In genomic region chr10:22429146-22429545, GRCh38 we compare ENCODE assay signal across 1 cellular context.
TF ChIP-seq lines count a peak whose summit lies in the region.

No MANE protein-coding gene starts in this region.

TF ChIP-seq in HEK293, 187 proteins besides CTCF, POLR2A, EP300 and RAD21 (continued from another document):
- TF ChIP-seq ZNF600 (tag by site-specific recombination; IDR thresholded peaks at IDR 0.05): no peak
- peak; percentile 80; the same call in 1 of the 2 replicates for TF ChIP-seq BCL11A (tag by site-specific recombination; IDR thresholded peaks at IDR 0.05; ENCODE audit: low read depth)
- no peak for TF ChIP-seq ZNF350 (tag by site-specific recombination; IDR thresholded peaks at IDR 0.05)
- TF ChIP-seq PRDM2 (tag by site-specific recombination; IDR thresholded peaks at IDR 0.05; ENCODE audit: borderline replicate concordance): no peak
- peak; percentile 57; the same call in 1 of the 2 replicates for TF ChIP-seq KLF8 (tag by site-specific recombination; IDR thresholded peaks at IDR 0.05)
- peak; percentile 66; the same call in 1 of the 2 replicates for TF ChIP-seq KLF10 (tag by site-specific recombination; IDR thresholded peaks at IDR 0.05)
- TF ChIP-seq SP7 (tag by site-specific recombination; IDR thresholded peaks at IDR 0.05): peak; percentile 87
- TF ChIP-seq ZNF354C (tag by site-specific recombination; IDR thresholded peaks at IDR 0.05; ENCODE audit: borderline replicate concordance, low read depth): no peak
- TF ChIP-seq ZNF324 (tag by site-specific recombination; IDR thresholded peaks at IDR 0.05): no peak
- TF ChIP-seq ZNF48 (tag by site-specific recombination; IDR thresholded peaks at IDR 0.05): no peak
- no peak for TF ChIP-seq ZSCAN23 (tag by site-specific recombination; IDR thresholded peaks at IDR 0.05)
- no peak for TF ChIP-seq ZSCAN16 (tag by site-specific recombination; IDR thresholded peaks at IDR 0.05)
- no peak for TF ChIP-seq ZNF26 (tag by site-specific recombination; IDR thresholded peaks at IDR 0.05)
- TF ChIP-seq ZNF610 (tag by site-specific recombination; IDR thresholded peaks at IDR 0.05; ENCODE audit: borderline replicate concordance): no peak
- no peak for TF ChIP-seq ZNF423 (tag by site-specific recombination; IDR thresholded peaks at IDR 0.05)
- TF ChIP-seq ELK4 (IDR thresholded peaks at IDR 0.05; ENCODE audit: borderline replicate concordance, low read depth, low read length): no peak
- peak; percentile 52 for TF ChIP-seq HIC1 (tag by site-specific recombination; IDR thresholded peaks at IDR 0.05)
- TF ChIP-seq ZNF404 (tag by site-specific recombination; IDR thresholded peaks at IDR 0.05): no peak
- TF ChIP-seq PRDM10 (tag by site-specific recombination; IDR thresholded peaks at IDR 0.05): no peak
- peak; percentile 86 for TF ChIP-seq ZNF366 (tag by site-specific recombination; conservative IDR thresholded peaks at IDR 0.05)
- peak; percentile 40; the same call in 1 of the 2 replicates for TF ChIP-seq SP3 (tag by site-specific recombination; IDR thresholded peaks at IDR 0.05)
- TF ChIP-seq ZNF623 (tag by site-specific recombination; IDR thresholded peaks at IDR 0.05): no peak
- TF ChIP-seq ZFP69B (tag by site-specific recombination; IDR thresholded peaks at IDR 0.05): no peak
- TF ChIP-seq ZNF292 (tag by site-specific recombination; IDR thresholded peaks at IDR 0.05; ENCODE audit: borderline replicate concordance, low read depth): no peak
